In genomic region chr6:99563056-99563723, GRCh38 we compare ENCODE assay signal across 24 cellular contexts. TPM values are rescaled to one million over a fixed set of nuclear protein-coding genes. Genes with fewer than 3 reads are reported as not detected.
"Had no signal": no experiment of that assay in that cellular context is flagged by ENCODE, and none has a peak within 500 bp of the region (broad histone marks: within the 10 kb centered on the region; RNA-seq: fewer than 3 reads in every experiment).

No MANE protein-coding gene starts in this region.

- H3K36me3 ChIP-seq: prostate gland, thoracic aorta had no signal

- H3K4me1 ChIP-seq: prostate gland had no signal

- H3K27ac Mint-ChIP-seq: activated CD4-positive, alpha-beta memory T cell treated with anti-CD3 and anti-CD28 coated beads for 36 hours; activated naive CD8-positive, alpha-beta T cell treated with anti-CD3 and anti-CD28 coated beads, Interleukin-2, amount 10 ng/mL, durations not matched to agents 7 days and 5 days; natural killer cell treated with Interleukin-12 subunit alpha and Interleukin-12 subunit beta and Interleukin-15 and Interleukin-18, amount 100 ng/mL, for 72 hours; T-helper 2 cell treated with Interferon-gamma antibody and Interleukin-4, amounts not matched to agents 5 μg/mL and 100 μg/mL, for 36 hours had no signal

- H3K9me3 ChIP-seq: prostate gland, stomach, thoracic aorta had no signal

- H3K27ac ChIP-seq: coronary artery, prostate gland, thoracic aorta had no signal

- H3K27me3 Mint-ChIP-seq: activated CD4-positive, alpha-beta memory T cell treated with anti-CD3 and anti-CD28 coated beads for 36 hours; activated naive CD8-positive, alpha-beta T cell treated with anti-CD3 and anti-CD28 coated beads, Interleukin-2, amount 10 ng/mL, durations not matched to agents 7 days and 5 days; natural killer cell treated with Interleukin-12 subunit alpha and Interleukin-12 subunit beta and Interleukin-15 and Interleukin-18, amount 100 ng/mL, for 72 hours had no signal

- H3K27me3 ChIP-seq: stomach had no signal

- H3K9me3 Mint-ChIP-seq: activated CD4-positive, alpha-beta memory T cell treated with anti-CD3 and anti-CD28 coated beads for 36 hours; activated naive CD8-positive, alpha-beta T cell treated with anti-CD3 and anti-CD28 coated beads, Interleukin-2, amount 10 ng/mL, durations not matched to agents 7 days and 5 days; natural killer cell treated with Interleukin-12 subunit alpha and Interleukin-12 subunit beta and Interleukin-15 and Interleukin-18, amount 100 ng/mL, for 72 hours; T-helper 2 cell treated with Interferon-gamma antibody and Interleukin-4, amounts not matched to agents 5 μg/mL and 100 μg/mL, for 36 hours had no signal

- ATAC-seq: left cardiac atrium; natural killer cell treated with Interleukin-12 subunit alpha and Interleukin-12 subunit beta and Interleukin-15 and Interleukin-18, amount 100 ng/mL, for 72 hours had no signal

- DNase-seq: activated CD4-positive, alpha-beta memory T cell treated with anti-CD3 and anti-CD28 coated beads for 36 hours; activated CD4-positive, alpha-beta T cell treated with anti-CD3 and anti-CD28 coated beads for 1 hour; activated gamma-delta T cell treated with Interleukin-2 at 50 U/mL for 16 hours; activated naive CD8-positive, alpha-beta T cell treated with anti-CD3 and anti-CD28 coated beads, Interleukin-2, amount 10 ng/mL, durations not matched to agents 7 days and 5 days; activated T-cell treated with anti-CD3 and anti-CD28 coated beads, Interleukin-2, amount 50 U/mL, for 48 hours; aorta; effector memory CD4-positive, alpha-beta T cell; erythroblast; hypothalamus; left cardiac atrium; occipital lobe; stimulated activated CD4-positive, alpha-beta T cell treated with anti-CD3 and anti-CD28 coated beads, Interleukin-15, amount 100 ng/mL, for 24 hours; stimulated activated CD4-positive, alpha-beta T cell treated with anti-CD3 and anti-CD28 coated beads, Interleukin-4, amount 100 ng/mL, for 4 hours; stomach; SW 1271 had no signal

- H3K4me3 ChIP-seq: coronary artery, prostate gland, stomach, thoracic aorta had no signal

- H3K4me3 Mint-ChIP-seq: activated CD4-positive, alpha-beta memory T cell treated with anti-CD3 and anti-CD28 coated beads for 36 hours; activated naive CD8-positive, alpha-beta T cell treated with anti-CD3 and anti-CD28 coated beads, Interleukin-2, amount 10 ng/mL, durations not matched to agents 7 days and 5 days; natural killer cell treated with Interleukin-12 subunit alpha and Interleukin-12 subunit beta and Interleukin-15 and Interleukin-18, amount 100 ng/mL, for 72 hours; T-helper 2 cell treated with Interferon-gamma antibody and Interleukin-4, amounts not matched to agents 5 μg/mL and 100 μg/mL, for 36 hours had no signal

RNA-seq across cellular contexts. Expression of gene PRDM13, which starts 43.4 kb away (rescaled TPM):
- total RNA-seq: activated CD4-positive, alpha-beta memory T cell treated with anti-CD3 and anti-CD28 coated beads for 36 hours; activated naive CD8-positive, alpha-beta T cell treated with anti-CD3 and anti-CD28 coated beads, Interleukin-2, amount 10 ng/mL, durations not matched to agents 7 days and 5 days; aorta; cardiac septum; left cardiac atrium; lung microvascular endothelial cell; mucosa of gallbladder; natural killer cell treated with Interleukin-12 subunit alpha and Interleukin-12 subunit beta and Interleukin-15 and Interleukin-18, amount 100 ng/mL, for 72 hours; occipital lobe; stomach; thoracic aorta; urinary bladder had no signal
